In genomic region chr10:44647877-44648542, GRCh38 we compare ENCODE assay signal across 9 cellular contexts.
DNase-seq lines count a peak whose midpoint lies in the region; ATAC-seq and TF ChIP-seq lines count a peak whose summit lies in the region.
"Had no signal": no experiment of that assay in that cellular context is flagged by ENCODE, and none has a peak within 500 bp of the region (broad histone marks: within the 10 kb centered on the region; RNA-seq: fewer than 3 reads in every experiment).

No MANE protein-coding gene starts in this region.

- H3K9me3 Mint-ChIP-seq in WTC11 = peaks cover 14% of the 10 kb centered on the region

- POLR2A ChIA-PET in GM10248 (lab: Yijun Ruan, JAX) = no interaction called here
- POLR2A ChIA-PET in WTC11 (lab: Charles Lee) = no interaction called here

- H3K36me3 Mint-ChIP-seq in WTC11 = no peaks in the 10 kb centered on the region

- DNase-seq in AG09319 (ENCODE audit: extremely low read depth, low read depth) (peak; percentile 74), fibroblast of mammary gland (ENCODE audit: low read depth) (peak; percentile 68), GM10248 (ENCODE audit: extremely low spot score) (no peak), NCI-H1105 treated with DMSO at 0.1 percent for 48 hours (lab: John Stamatoyannopoulos, UW) (no peak), WTC11 (ENCODE audit: low spot score) (no peak)
- DNase-seq: upper lobe of left lung had no signal

- H3K27ac Mint-ChIP-seq in WTC11 = no peak overlapping the region

- peak; percentile 73 for ATAC-seq in GM19438 (IDR thresholded peaks at IDR 0.05; ENCODE audit: low read depth, unreplicated experiment)
- ATAC-seq in HG03565 (IDR thresholded peaks at IDR 0.05; ENCODE audit: unreplicated experiment) = peak; percentile 47
- no peak for ATAC-seq in GM21526 (IDR thresholded peaks at IDR 0.05; ENCODE audit: low FRiP score, unreplicated experiment)
- ATAC-seq in WTC11 = no peak

- H3K4me3 ChIP-seq in fibroblast of mammary gland (ENCODE audit: control insufficient read depth, low read depth, low read length) = no peak overlapping the region
- H3K4me3 ChIP-seq: upper lobe of left lung had no signal

- CTCF ChIA-PET in GM10248 (lab: Yijun Ruan, JAX) (interaction anchor here (1.2 kb wide), 1 partner anchor 12 kb away, joined by 4 read pairs; no protein-coding TSS in a partner anchor), WTC11 (lab: Charles Lee) (no interaction called here)

- 0 out of 2 replicates have a peak, but pooled peaks cover 4% of the 10 kb centered on the region for H3K27me3 Mint-ChIP-seq in WTC11 (ENCODE audit: low read depth)

- H3K4me1 Mint-ChIP-seq in WTC11 = no peaks in the 10 kb centered on the region

- no peak for TF ChIP-seq CTCF in AG09319 (IDR thresholded peaks at IDR 0.05; ENCODE audit: low read depth, low read length)
- TF ChIP-seq CTCF in fibroblast of mammary gland (conservative IDR thresholded peaks at IDR 0.05; ENCODE audit: control insufficient read depth, insufficient read depth, low read depth, low read length) = no peak
- TF ChIP-seq CTCF in GM10248 (IDR thresholded peaks at IDR 0.05; ENCODE audit: control extremely low read depth, extremely low read depth, low read depth, missing control alignments) = no peak
- no peak for TF ChIP-seq CTCF in WTC11 (IDR thresholded peaks at IDR 0.05)

- H3K4me3 Mint-ChIP-seq in WTC11 = no peak overlapping the region

TF ChIP-seq in WTC11, 78 proteins besides CTCF, POLR2A, EP300 and RAD21:
- TF ChIP-seq, protein P1, sequence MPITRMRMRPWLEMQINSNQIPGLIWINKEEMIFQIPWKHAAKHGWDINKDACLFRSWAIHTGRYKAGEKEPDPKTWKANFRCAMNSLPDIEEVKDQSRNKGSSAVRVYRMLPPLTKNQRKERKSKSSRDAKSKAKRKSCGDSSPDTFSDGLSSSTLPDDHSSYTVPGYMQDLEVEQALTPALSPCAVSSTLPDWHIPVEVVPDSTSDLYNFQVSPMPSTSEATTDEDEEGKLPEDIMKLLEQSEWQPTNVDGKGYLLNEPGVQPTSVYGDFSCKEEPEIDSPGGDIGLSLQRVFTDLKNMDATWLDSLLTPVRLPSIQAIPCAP (CRISPR knock-in tag; IDR thresholded peaks at IDR 0.05) = no peak
- TF ChIP-seq FOXP1 (CRISPR knock-in tag; IDR thresholded peaks at IDR 0.05; ENCODE audit: borderline replicate concordance) (no peak), ZNF416 (CRISPR knock-in tag; IDR thresholded peaks at IDR 0.05) (no peak), PRRX2 (CRISPR knock-in tag; IDR thresholded peaks at IDR 0.05) (no peak), MYBL2 (CRISPR knock-in tag; IDR thresholded peaks at IDR 0.05) (no peak), CREM (CRISPR knock-in tag; IDR thresholded peaks at IDR 0.05) (no peak), ZNF671 (CRISPR knock-in tag; IDR thresholded peaks at IDR 0.05) (no peak), JUN (CRISPR knock-in tag; IDR thresholded peaks at IDR 0.05) (no peak), AFF4 (CRISPR knock-in tag; IDR thresholded peaks at IDR 0.05; ENCODE audit: borderline replicate concordance) (no peak), GABPB1 (CRISPR knock-in tag; IDR thresholded peaks at IDR 0.05) (no peak), RELA (CRISPR knock-in tag; IDR thresholded peaks at IDR 0.05; ENCODE audit: borderline replicate concordance) (no peak), FOXP4 (CRISPR knock-in tag; IDR thresholded peaks at IDR 0.05) (no peak), FOXK1 (CRISPR knock-in tag; IDR thresholded peaks at IDR 0.05) (no peak), EMX1 (CRISPR knock-in tag; IDR thresholded peaks at IDR 0.05) (no peak), KAT7 (CRISPR knock-in tag; IDR thresholded peaks at IDR 0.05; ENCODE audit: borderline replicate concordance) (no peak)
- TF ChIP-seq, protein P2, sequence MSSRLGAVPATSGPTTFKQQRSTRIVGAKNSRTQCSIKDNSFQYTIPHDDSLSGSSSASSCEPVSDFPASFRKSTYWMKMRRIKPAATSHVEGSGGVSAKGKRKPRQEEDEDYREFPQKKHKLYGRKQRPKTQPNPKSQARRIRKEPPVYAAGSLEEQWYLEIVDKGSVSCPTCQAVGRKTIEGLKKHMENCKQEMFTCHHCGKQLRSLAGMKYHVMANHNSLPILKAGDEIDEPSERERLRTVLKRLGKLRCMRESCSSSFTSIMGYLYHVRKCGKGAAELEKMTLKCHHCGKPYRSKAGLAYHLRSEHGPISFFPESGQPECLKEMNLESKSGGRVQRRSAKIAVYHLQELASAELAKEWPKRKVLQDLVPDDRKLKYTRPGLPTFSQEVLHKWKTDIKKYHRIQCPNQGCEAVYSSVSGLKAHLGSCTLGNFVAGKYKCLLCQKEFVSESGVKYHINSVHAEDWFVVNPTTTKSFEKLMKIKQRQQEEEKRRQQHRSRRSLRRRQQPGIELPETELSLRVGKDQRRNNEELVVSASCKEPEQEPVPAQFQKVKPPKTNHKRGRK (CRISPR knock-in tag; IDR thresholded peaks at IDR 0.05; ENCODE audit: borderline replicate concordance) = no peak
- TF ChIP-seq, protein P3, sequence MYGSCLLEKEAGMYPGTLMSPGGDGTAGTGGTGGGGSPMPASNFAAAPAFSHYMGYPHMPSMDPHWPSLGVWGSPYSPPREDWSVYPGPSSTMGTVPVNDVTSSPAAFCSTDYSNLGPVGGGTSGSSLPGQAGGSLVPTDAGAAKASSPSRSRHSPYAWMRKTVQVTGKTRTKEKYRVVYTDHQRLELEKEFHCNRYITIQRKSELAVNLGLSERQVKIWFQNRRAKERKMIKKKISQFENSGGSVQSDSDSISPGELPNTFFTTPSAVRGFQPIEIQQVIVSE (CRISPR knock-in tag; IDR thresholded peaks at IDR 0.05; ENCODE audit: borderline replicate concordance) = no peak

Comparison
In these comparisons a context has a peak if more than half of its experiments do, and no peak if none do; other contexts are left out.
1. DNase-seq: peak in AG09319 (single experiment) and fibroblast of mammary gland (single experiment); none in GM10248 (single experiment), NCI-H1105 treated with DMSO at 0.1 percent for 48 hours (single experiment) and WTC11 (single experiment).
2. ATAC-seq: peak in GM19438 (single experiment) and HG03565 (single experiment); none in GM21526 (single experiment) and WTC11 (single experiment).